9 cellular contexts compared by ENCODE assay signal in the genomic region with DNA sequence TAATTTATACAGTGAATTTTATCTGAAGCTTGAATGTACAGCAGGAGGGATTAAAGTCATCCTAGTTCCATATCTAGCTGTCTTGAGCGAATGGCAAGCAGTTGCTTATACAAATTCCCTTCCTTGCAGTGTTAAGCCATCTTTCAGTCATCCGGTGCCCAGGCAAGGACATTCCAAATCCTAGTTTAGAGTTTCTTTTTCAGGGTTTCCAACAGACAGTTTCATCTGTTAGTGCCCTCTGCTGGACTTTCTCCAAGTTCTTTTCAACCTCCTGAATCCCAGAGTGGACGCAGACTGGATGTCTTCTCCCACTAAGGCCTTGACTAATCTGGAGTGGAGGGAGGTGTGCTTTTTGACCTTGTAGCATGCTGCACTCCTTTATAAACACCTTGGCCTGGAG. TPM values are rescaled to one million over a fixed set of nuclear protein-coding genes. Genes with fewer than 3 reads are reported as not detected.
DNase-seq lines count a peak whose midpoint lies in the region; ATAC-seq and TF ChIP-seq lines count a peak whose summit lies in the region.
"Had no signal": no experiment of that assay in that cellular context is flagged by ENCODE, and none has a peak within 500 bp of the region (broad histone marks: within the 10 kb centered on the region; RNA-seq: fewer than 3 reads in every experiment).

No MANE protein-coding gene starts in this region.

- no peak overlapping the region for H3K27ac Mint-ChIP-seq in T-cell
- H3K27ac Mint-ChIP-seq: effector memory CD8-positive, alpha-beta T cell had no signal

- ATAC-seq in HG02852 (IDR thresholded peaks at IDR 0.05; ENCODE audit: unreplicated experiment) (no peak), T-cell (replicated peaks in 1 of 4) (no peak)
- ATAC-seq: effector memory CD8-positive, alpha-beta T cell had no signal

- TF ChIP-seq CTCF in BE2C (IDR thresholded peaks at IDR 0.05; ENCODE audit: low read depth, low read length) = peak; percentile 70
- peak; percentile 17 for TF ChIP-seq CTCF in GM13977 (IDR thresholded peaks at IDR 0.05; ENCODE audit: extremely low read depth, insufficient read depth, missing control alignments)
- no peak for TF ChIP-seq CTCF in ovary (IDR thresholded peaks at IDR 0.05)

- H3K9me3 ChIP-seq in BE2C (no peaks in the 10 kb centered on the region), SJCRH30 (replicated peaks) (no peaks in the 10 kb centered on the region), ovary (no peaks in the 10 kb centered on the region)

- intact Hi-C loops in ovary (cut with DNase I) = loop anchor here (5.0 to 10.0 kb wide), 3 partner anchors 68 to 173 kb away; no protein-coding TSS in a partner anchor

- H3K36me3 ChIP-seq in BE2C (no peaks in the 10 kb centered on the region), SJCRH30 (no peaks in the 10 kb centered on the region), ovary (no peaks in the 10 kb centered on the region)

- H3K4me1 ChIP-seq in BE2C (peaks cover 18% of the 10 kb centered on the region), SJCRH30 (peaks cover 18% of the 10 kb centered on the region), ovary (ENCODE audit: insufficient read depth) (peaks cover 2% of the 10 kb centered on the region)

- no peak for TF ChIP-seq EP300 in ovary (IDR thresholded peaks at IDR 0.05)

- H3K27ac ChIP-seq in SJCRH30 (no peak overlapping the region), ovary (peak overlapping the region in 1 of 2 donors; percentile 4)

- CTCF ChIA-PET in T-cell (lab: Charles Lee) = interaction anchor here (0.9 to 2.5 kb wide), 2 partner anchors 67 kb away, joined by 3 to 28 read pairs; no protein-coding TSS in a partner anchor

- no peak overlapping the region for H3K4me3 Mint-ChIP-seq in T-cell
- H3K4me3 Mint-ChIP-seq: effector memory CD8-positive, alpha-beta T cell had no signal

- in situ Hi-C loops in GM13977 (cut with MboI; ENCODE audit: low pct_unique_long_range_greater_than_20kb, low sequenced_read_pairs, unreplicated experiment) = loop anchor here (25.0 kb wide), 1 partner anchor 163 kb away; no protein-coding TSS in a partner anchor

- no peaks in the 10 kb centered on the region for H3K9me3 Mint-ChIP-seq in T-cell
- H3K9me3 Mint-ChIP-seq: effector memory CD8-positive, alpha-beta T cell had no signal

- H3K36me3 Mint-ChIP-seq in T-cell = no peaks in the 10 kb centered on the region

- peaks cover 8 to 14% (median 8%) of the 10 kb centered on the region in 3 donors for H3K4me1 Mint-ChIP-seq in T-cell

- no peaks in the 10 kb centered on the region for H3K27me3 Mint-ChIP-seq in T-cell
- H3K27me3 Mint-ChIP-seq: effector memory CD8-positive, alpha-beta T cell had no signal

- WGBS in ovary, 3 donors = 67 to 80% (median 74%) methylated on average over 3 of the region's 3 CpGs

- H3K4me3 ChIP-seq in BE2C (ENCODE audit: low read depth, low read length) = no peak overlapping the region
- no peak overlapping the region for H3K4me3 ChIP-seq in SJCRH30
- H3K4me3 ChIP-seq in ovary = no peak overlapping the region

- peak; percentile 33 for DNase-seq in BE2C
- no peak for DNase-seq in GM13977 (ENCODE audit: low spot score)
- peak; percentile 25 to 63 for DNase-seq in SJCRH30
- peak; percentile 21 for DNase-seq in hepatic stellate cell (ENCODE audit: low spot score)
- DNase-seq in DMS114 treated with DMSO at 0.1 percent for 48 hours (lab: John Stamatoyannopoulos, UW; ENCODE audit: unreplicated experiment) = no peak
- DNase-seq in T-cell = no peak
- no peak for DNase-seq in ovary
- DNase-seq: effector memory CD8-positive, alpha-beta T cell had no signal

- POLR2A ChIA-PET in T-cell (lab: Charles Lee) = no interaction called here

- no peak for TF ChIP-seq POLR2A in ovary (IDR thresholded peaks at IDR 0.05)

- no peaks in the 10 kb centered on the region for H3K27me3 ChIP-seq in BE2C
- no peaks in the 10 kb centered on the region for H3K27me3 ChIP-seq in SJCRH30
- no peaks in the 10 kb centered on the region for H3K27me3 ChIP-seq in ovary

RNA-seq across cellular contexts. Expression of gene GRAMD1B, which starts 45.4 kb away (rescaled TPM):
- polyA plus RNA-seq in BE2C (2012; ENCODE audit: insufficient read depth, insufficient read length, low read depth) = 19.7 TPM
- 18.0 and 22.9 TPM in 2 replicates for total RNA-seq in SJCRH30 (2014; rRNA removed; shearing (Covaris generic))
- total RNA-seq in T-cell = 10 to 100 TPM in 3 of 5 donors, 1 to 10 TPM in 2; 8.6 to 15.6 (median 10.5) TPM
- total RNA-seq in ovary = 10 to 100 TPM; 12.9 to 47.9 (median 25.4) TPM
- 100 to 1,000 TPM in 1 of 2 donors, 10 to 100 TPM in 1; 10.8 to 185 TPM for polyA plus RNA-seq in ovary

Comparison
In these comparisons a context has a peak if more than half of its experiments do, and no peak if none do; other contexts are left out.
1. DNase-seq: peak in BE2C (single experiment), SJCRH30 (2 of 2) and hepatic stellate cell (single experiment); none in GM13977 (single experiment), DMS114 treated with DMSO at 0.1 percent for 48 hours (single experiment), T-cell (0 of 34) and ovary (0 of 5).
2. CTCF ChIP-seq: peak in BE2C (single experiment) and GM13977 (single experiment); none in ovary (0 of 3).